In the genomic region with DNA sequence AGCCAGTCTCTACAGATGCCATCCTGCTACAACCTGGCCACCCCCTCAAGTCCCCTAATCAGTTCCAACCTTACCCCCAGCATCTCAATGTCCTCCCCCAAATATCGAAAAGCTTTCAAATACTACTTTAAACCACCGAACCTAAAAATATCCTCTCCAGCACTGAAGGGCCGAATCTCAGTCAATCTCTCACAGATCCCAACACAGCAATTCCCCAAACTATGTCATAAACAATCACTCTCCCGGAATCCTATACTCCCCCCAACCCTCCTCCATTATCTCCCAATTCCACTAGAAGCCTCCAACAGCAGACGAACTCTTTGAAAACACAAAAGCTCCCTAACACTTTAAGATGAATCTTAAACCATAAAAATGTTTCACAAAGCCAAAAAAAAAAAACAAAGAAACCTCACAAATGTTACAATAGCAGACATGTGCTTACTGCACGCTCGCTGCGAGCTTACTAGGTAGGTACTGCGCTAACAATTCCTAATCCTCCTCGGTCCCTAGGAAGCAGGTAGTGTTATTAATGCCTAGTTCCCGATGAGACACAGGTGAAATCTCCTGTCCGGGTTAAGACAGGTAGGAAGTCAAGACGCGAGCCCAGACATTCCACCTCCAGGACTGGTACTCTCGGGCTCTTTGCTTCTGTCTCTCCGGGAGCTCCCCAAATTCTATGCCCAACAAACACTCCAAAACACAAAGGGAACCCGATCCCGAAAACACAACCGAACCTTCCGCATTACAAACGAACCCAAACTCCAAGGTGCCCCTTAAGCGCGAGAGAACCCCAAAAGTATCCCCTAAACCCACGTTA, we compare ENCODE assay signal across 1 cellular context.
TF ChIP-seq lines count a peak whose summit lies in the region.

No MANE protein-coding gene starts in this region.

TF ChIP-seq in K562, 482 proteins besides CTCF, POLR2A, EP300 and RAD21 (continues in another document):
- TF ChIP-seq, protein P1, sequence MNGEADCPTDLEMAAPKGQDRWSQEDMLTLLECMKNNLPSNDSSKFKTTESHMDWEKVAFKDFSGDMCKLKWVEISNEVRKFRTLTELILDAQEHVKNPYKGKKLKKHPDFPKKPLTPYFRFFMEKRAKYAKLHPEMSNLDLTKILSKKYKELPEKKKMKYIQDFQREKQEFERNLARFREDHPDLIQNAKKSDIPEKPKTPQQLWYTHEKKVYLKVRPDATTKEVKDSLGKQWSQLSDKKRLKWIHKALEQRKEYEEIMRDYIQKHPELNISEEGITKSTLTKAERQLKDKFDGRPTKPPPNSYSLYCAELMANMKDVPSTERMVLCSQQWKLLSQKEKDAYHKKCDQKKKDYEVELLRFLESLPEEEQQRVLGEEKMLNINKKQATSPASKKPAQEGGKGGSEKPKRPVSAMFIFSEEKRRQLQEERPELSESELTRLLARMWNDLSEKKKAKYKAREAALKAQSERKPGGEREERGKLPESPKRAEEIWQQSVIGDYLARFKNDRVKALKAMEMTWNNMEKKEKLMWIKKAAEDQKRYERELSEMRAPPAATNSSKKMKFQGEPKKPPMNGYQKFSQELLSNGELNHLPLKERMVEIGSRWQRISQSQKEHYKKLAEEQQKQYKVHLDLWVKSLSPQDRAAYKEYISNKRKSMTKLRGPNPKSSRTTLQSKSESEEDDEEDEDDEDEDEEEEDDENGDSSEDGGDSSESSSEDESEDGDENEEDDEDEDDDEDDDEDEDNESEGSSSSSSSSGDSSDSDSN (IDR thresholded peaks at IDR 0.05; ENCODE audit: borderline replicate concordance in 1 of 2, low read depth in 2 of 2, low read length in 2 of 2), result 0 out of 4 replicates have a peak, but pooled peaks of 1 of the 2 experiments have one; percentile 11
- TF ChIP-seq OTX1 (CRISPR knock-in tag; IDR thresholded peaks at IDR 0.05) (peak; percentile 82; the same call in 1 of the 2 replicates), ZNF717 (CRISPR knock-in tag; IDR thresholded peaks at IDR 0.05) (no peak), RBM14 (IDR thresholded peaks at IDR 0.05; ENCODE audit: borderline replicate concordance, insufficient read depth, low read depth, low read length) (no peak), ZNF766 (CRISPR knock-in tag; conservative IDR thresholded peaks at IDR 0.05) (peak; percentile 67), ZNF143 (CRISPR knock-in tag; IDR thresholded peaks at IDR 0.05) (no peak), ARHGAP35 (IDR thresholded peaks at IDR 0.05; ENCODE audit: partially characterized antibody) (no peak), CHD4 (IDR thresholded peaks at IDR 0.05; ENCODE audit: insufficient read depth, insufficient replicate concordance, low read depth, low read length, poor library complexity, severe bottlenecking) (no peak), MAFK (IDR thresholded peaks at IDR 0.05; ENCODE audit: low read length) (no peak), PTBP1 (IDR thresholded peaks at IDR 0.05; ENCODE audit: low read depth, low read length) (no peak), MECOM (CRISPR knock-in tag; IDR thresholded peaks at IDR 0.05) (0 out of 2 replicates have a peak, but pooled peaks have one; percentile 26), FOSL1 (tag; conservative IDR thresholded peaks at IDR 0.05) (0 out of 2 replicates have a peak, but pooled peaks have one; percentile 24), HNRNPH1 (optimal IDR thresholded peaks at IDR 0.05; ENCODE audit: low read depth, low read length) (no peak), ZC3H8 (IDR thresholded peaks at IDR 0.05) (no peak), HLTF (IDR thresholded peaks at IDR 0.05) (peak; percentile 13; the same call in 1 of the 2 replicates), POLR2H (tag; IDR thresholded peaks at IDR 0.05; ENCODE audit: low read depth) (no peak), SMARCB1 (IDR thresholded peaks at IDR 0.05; ENCODE audit: insufficient read length, low read depth) (no peak), NBN (IDR thresholded peaks at IDR 0.05; ENCODE audit: low read depth) (peak; percentile 22; the same call in 1 of the 2 replicates), MYBL2 (IDR thresholded peaks at IDR 0.05; ENCODE audit: low read depth) (no peak), MYBL2 (CRISPR knock-in tag; IDR thresholded peaks at IDR 0.05; ENCODE audit: borderline replicate concordance) (no peak), SNIP1 (IDR thresholded peaks at IDR 0.05; ENCODE audit: low read depth) (peak; percentile 5; the same call in 1 of the 2 replicates), SMARCA4 (IDR thresholded peaks at IDR 0.05) (peak; percentile 33), MIER1 (IDR thresholded peaks at IDR 0.05; ENCODE audit: low read depth) (no peak), NFATC3 (IDR thresholded peaks at IDR 0.05) (peak; percentile 88), JUN (IDR thresholded peaks at IDR 0.05; ENCODE audit: borderline replicate concordance, low read depth, low read length) (no peak), JUN (CRISPR knock-in tag; IDR thresholded peaks at IDR 0.05; ENCODE audit: borderline replicate concordance) (no peak), TAF1 (IDR thresholded peaks at IDR 0.05; ENCODE audit: control insufficient read depth, extremely low read depth, insufficient read depth, low read length, severe bottlenecking) (no peak), SIX5 (IDR thresholded peaks at IDR 0.05; ENCODE audit: borderline replicate concordance in 1 of 2, insufficient read depth in 1 of 2, low read depth in 1 of 2, low read length in 2 of 2) (no peak), KDM1A (IDR thresholded peaks at IDR 0.05) (peak; percentile 52 to 65; a peak in 3 of 4 replicates), LARP7 (IDR thresholded peaks at IDR 0.05) (0 out of 2 replicates have a peak, but pooled peaks have one; percentile 47), NFRKB (IDR thresholded peaks at IDR 0.05; ENCODE audit: low read depth) (peak; percentile 51; the same call in 1 of the 2 replicates), ZNF354B (CRISPR knock-in tag; IDR thresholded peaks at IDR 0.05) (no peak), BMI1 (IDR thresholded peaks at IDR 0.05; ENCODE audit: low read length) (no peak), SP1 (CRISPR knock-in tag; IDR thresholded peaks at IDR 0.05) (no peak)
- TF ChIP-seq, protein P2, sequence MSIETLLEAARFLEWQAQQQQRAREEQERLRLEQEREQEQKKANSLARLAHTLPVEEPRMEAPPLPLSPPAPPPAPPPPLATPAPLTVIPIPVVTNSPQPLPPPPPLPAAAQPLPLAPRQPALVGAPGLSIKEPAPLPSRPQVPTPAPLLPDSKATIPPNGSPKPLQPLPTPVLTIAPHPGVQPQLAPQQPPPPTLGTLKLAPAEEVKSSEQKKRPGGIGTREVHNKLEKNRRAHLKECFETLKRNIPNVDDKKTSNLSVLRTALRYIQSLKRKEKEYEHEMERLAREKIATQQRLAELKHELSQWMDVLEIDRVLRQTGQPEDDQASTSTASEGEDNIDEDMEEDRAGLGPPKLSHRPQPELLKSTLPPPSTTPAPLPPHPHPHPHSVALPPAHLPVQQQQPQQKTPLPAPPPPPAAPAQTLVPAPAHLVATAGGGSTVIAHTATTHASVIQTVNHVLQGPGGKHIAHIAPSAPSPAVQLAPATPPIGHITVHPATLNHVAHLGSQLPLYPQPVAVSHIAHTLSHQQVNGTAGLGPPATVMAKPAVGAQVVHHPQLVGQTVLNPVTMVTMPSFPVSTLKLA (conservative IDR thresholded peaks at IDR 0.05), result 0 out of 4 replicates have a peak, but pooled peaks of 1 of the 2 experiments have one; percentile 32
- TF ChIP-seq, protein P3, sequence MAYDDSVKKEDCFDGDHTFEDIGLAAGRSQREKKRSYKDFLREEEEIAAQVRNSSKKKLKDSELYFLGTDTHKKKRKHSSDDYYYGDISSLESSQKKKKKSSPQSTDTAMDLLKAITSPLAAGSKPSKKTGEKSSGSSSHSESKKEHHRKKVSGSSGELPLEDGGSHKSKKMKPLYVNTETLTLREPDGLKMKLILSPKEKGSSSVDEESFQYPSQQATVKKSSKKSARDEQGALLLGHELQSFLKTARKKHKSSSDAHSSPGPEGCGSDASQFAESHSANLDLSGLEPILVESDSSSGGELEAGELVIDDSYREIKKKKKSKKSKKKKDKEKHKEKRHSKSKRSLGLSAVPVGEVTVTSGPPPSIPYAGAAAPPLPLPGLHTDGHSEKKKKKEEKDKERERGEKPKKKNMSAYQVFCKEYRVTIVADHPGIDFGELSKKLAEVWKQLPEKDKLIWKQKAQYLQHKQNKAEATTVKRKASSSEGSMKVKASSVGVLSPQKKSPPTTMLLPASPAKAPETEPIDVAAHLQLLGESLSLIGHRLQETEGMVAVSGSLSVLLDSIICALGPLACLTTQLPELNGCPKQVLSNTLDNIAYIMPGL (CRISPR knock-in tag; IDR thresholded peaks at IDR 0.05), result peak; percentile 23; the same call in 1 of the 2 replicates
- TF ChIP-seq, protein P4, sequence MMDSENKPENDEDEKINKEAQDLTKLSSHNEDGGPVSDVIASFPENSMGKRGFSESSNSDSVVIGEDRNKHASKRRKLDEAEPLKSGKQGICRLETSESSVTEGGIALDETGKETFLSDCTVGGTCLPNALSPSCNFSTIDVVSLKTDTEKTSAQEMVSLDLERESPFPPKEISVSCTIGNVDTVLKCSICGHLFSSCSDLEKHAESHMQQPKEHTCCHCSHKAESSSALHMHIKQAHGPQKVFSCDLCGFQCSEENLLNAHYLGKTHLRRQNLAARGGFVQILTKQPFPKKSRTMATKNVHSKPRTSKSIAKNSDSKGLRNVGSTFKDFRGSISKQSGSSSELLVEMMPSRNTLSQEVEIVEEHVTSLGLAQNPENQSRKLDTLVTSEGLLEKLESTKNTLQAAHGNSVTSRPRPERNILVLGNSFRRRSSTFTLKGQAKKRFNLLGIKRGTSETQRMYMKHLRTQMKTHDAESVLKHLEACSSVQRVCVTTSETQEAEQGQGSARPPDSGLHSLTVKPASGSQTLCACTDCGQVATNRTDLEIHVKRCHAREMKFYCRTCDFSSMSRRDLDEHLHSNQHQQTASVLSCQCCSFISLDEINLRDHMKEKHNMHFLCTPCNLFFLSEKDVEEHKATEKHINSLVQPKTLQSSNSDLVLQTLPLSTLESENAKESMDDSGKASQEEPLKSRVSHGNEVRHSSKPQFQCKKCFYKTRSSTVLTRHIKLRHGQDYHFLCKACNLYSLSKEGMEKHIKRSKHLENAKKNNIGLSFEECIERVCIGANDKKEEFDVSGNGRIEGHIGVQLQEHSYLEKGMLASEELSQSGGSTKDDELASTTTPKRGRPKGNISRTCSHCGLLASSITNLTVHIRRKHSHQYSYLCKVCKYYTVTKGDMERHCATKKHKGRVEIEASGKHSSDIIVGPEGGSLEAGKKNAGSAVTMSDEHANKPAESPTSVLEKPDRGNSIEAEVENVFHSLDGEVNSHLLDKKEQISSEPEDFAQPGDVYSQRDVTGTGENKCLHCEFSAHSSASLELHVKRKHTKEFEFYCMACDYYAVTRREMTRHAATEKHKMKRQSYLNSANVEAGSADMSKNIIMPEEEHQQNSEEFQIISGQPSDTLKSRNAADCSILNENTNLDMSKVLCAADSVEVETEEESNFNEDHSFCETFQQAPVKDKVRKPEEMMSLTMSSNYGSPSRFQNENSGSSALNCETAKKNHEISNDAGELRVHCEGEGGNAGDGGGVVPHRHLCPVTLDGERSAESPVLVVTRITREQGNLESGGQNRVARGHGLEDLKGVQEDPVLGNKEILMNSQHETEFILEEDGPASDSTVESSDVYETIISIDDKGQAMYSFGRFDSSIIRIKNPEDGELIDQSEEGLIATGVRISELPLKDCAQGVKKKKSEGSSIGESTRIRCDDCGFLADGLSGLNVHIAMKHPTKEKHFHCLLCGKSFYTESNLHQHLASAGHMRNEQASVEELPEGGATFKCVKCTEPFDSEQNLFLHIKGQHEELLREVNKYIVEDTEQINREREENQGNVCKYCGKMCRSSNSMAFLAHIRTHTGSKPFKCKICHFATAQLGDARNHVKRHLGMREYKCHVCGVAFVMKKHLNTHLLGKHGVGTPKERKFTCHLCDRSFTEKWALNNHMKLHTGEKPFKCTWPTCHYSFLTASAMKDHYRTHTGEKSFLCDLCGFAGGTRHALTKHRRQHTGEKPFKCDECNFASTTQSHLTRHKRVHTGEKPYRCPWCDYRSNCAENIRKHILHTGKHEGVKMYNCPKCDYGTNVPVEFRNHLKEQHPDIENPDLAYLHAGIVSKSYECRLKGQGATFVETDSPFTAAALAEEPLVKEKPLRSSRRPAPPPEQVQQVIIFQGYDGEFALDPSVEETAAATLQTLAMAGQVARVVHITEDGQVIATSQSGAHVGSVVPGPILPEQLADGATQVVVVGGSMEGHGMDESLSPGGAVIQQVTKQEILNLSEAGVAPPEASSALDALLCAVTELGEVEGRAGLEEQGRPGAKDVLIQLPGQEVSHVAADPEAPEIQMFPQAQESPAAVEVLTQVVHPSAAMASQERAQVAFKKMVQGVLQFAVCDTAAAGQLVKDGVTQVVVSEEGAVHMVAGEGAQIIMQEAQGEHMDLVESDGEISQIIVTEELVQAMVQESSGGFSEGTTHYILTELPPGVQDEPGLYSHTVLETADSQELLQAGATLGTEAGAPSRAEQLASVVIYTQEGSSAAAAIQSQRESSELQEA (IDR thresholded peaks at IDR 0.05; ENCODE audit: low read depth), result no peak
- TF ChIP-seq, protein P5, sequence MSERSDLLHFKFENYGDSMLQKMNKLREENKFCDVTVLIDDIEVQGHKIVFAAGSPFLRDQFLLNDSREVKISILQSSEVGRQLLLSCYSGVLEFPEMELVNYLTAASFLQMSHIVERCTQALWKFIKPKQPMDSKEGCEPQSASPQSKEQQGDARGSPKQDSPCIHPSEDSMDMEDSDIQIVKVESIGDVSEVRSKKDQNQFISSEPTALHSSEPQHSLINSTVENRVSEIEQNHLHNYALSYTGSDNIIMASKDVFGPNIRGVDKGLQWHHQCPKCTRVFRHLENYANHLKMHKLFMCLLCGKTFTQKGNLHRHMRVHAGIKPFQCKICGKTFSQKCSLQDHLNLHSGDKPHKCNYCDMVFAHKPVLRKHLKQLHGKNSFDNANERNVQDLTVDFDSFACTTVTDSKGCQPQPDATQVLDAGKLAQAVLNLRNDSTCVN (CRISPR knock-in tag; IDR thresholded peaks at IDR 0.05), result peak; percentile 27; the same call in 1 of the 2 replicates
- TF ChIP-seq, protein P6, sequence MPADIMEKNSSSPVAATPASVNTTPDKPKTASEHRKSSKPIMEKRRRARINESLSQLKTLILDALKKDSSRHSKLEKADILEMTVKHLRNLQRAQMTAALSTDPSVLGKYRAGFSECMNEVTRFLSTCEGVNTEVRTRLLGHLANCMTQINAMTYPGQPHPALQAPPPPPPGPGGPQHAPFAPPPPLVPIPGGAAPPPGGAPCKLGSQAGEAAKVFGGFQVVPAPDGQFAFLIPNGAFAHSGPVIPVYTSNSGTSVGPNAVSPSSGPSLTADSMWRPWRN (IDR thresholded peaks at IDR 0.05; ENCODE audit: low read depth), result peak; percentile 36; the same call in 1 of the 2 replicates
- TF ChIP-seq, protein P7, sequence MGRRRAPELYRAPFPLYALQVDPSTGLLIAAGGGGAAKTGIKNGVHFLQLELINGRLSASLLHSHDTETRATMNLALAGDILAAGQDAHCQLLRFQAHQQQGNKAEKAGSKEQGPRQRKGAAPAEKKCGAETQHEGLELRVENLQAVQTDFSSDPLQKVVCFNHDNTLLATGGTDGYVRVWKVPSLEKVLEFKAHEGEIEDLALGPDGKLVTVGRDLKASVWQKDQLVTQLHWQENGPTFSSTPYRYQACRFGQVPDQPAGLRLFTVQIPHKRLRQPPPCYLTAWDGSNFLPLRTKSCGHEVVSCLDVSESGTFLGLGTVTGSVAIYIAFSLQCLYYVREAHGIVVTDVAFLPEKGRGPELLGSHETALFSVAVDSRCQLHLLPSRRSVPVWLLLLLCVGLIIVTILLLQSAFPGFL (CRISPR knock-in tag; IDR thresholded peaks at IDR 0.05), result no peak
